Comparison of ENCODE assay signal across 1 cellular context in the genomic region with DNA sequence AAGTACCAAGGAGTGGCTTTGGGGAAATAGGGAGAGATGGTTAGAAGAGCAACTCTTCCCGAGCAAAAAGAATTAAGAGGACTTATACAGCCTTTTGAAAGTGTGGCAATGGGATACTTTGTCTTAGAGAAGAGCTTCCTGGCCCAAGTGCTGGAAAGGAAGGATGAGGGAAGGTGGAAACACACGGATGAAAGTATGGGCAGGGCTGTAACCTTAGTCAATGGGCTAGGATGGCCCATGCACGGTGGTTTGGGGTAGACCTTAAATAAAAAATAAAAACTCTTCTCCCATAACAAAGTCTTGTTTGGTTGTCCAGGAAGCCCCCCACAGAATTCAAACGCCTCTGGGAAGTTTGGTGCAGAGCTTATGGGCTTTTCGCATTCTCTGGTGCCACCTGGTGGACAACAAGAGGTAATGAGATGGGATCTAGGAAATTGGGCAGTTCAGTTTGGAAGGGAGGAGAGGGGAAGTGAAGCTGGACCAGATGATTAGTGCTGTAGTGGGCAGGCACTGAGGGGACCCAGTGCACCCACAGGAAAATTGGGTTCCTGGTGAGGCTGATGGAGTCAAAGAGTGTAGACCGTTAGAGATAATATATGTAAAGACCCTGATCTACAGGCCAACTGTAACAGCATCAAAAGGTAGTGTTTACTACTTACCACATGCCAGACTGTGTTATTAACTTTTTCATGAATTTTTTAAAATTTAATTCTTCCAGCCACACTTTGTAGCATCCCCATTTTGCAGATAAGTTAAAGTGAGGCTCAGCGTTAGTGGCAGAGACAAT.
TF ChIP-seq lines count a peak whose summit lies in the region.

No MANE protein-coding gene starts in this region.

TF ChIP-seq in HepG2, 621 proteins besides CTCF, POLR2A, EP300 and RAD21 (continued from another document):
- TF ChIP-seq STAG1 (CRISPR knock-in tag; IDR thresholded peaks at IDR 0.05), result peak; percentile 91
- TF ChIP-seq SMARCE1 (IDR thresholded peaks at IDR 0.05; ENCODE audit: borderline replicate concordance), result no peak
